8 cellular contexts compared by ENCODE assay signal in the genomic region with DNA sequence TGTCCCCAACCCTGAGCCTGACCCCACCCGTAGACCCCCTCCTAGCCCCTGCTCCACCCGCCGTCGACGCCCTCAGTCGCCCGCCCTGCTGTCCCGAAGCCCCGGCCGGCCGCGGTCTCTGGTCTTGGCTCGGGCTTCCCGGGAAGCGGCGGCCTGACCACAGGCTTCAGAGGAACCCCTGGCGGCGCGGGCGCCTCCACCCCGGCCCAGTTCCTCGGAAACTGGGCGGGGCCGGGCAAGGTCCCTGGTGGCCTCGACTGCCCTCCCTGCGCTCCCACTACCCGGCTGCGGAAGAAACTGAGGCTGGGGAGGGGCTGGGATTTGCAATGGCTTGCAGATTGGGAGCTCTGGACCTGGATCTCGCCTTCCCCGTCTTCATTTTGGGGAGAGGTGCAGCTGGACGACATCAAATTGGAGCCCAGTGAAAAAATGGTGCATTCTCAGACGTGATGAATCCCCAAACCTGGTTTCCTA. TPM values are rescaled to one million over a fixed set of nuclear protein-coding genes. Genes with fewer than 3 reads are reported as not detected.
DNase-seq lines count a peak whose midpoint lies in the region; ATAC-seq and TF ChIP-seq lines count a peak whose summit lies in the region.

No MANE protein-coding gene starts in this region.

- peaks cover 6% of the 10 kb centered on the region for H4K20me1 ChIP-seq in H9 (ENCODE audit: control insufficient read depth, insufficient read depth, insufficient read length)

- DNase-seq in H9 (peak; percentile 57), SJSA1 (ENCODE audit: low read depth in 1 of 2, low spot score in 2 of 2) (peak; percentile 75 to 76), chondrocyte (ENCODE audit: low spot score) (no peak), left colon (peak; percentile 73 to 78), NCI-H524 treated with DMSO at 0.1 percent for 48 hours (lab: John Stamatoyannopoulos, UW) (no peak), 8988T (no peak), NCI-H2171 treated with DMSO at 0.1 percent for 48 hours (lab: John Stamatoyannopoulos, UW) (no peak)
- peak; percentile 48 for DNase-seq in stimulated activated CD4-positive, alpha-beta T cell treated with anti-CD3 and anti-CD28 coated beads, Interleukin-4, amount 100 ng/mL, for 24 hours

- H3K9me3 ChIP-seq in H9 (ENCODE audit: control insufficient read depth, low read depth, low read length): no peaks in the 10 kb centered on the region
- no peaks in the 10 kb centered on the region for H3K9me3 ChIP-seq in SJSA1 (replicated peaks)

- no peak overlapping the region for H4K91ac ChIP-seq in H9 (ENCODE audit: insufficient read length, low read depth, low read length)

- H3K4me2 ChIP-seq in H9 (ENCODE audit: insufficient read depth, insufficient read length, low read length): peak overlapping the region; percentile 78

- no peak overlapping the region for H3K27ac ChIP-seq in H9 (ENCODE audit: insufficient read length, low read depth, low read length)
- H3K27ac ChIP-seq in SJSA1: peak overlapping the region; percentile 96

- H3K27me3 Mint-ChIP-seq in H9 (ENCODE audit: low read depth) (no peaks in the 10 kb centered on the region; the same call in 1 of the 2 replicates), chondrocyte (ENCODE audit: low read depth) (peaks cover 5% of the 10 kb centered on the region)

- no peaks in the 10 kb centered on the region for H3K9me3 Mint-ChIP-seq in H9
- no peaks in the 10 kb centered on the region for H3K9me3 Mint-ChIP-seq in chondrocyte (ENCODE audit: low read depth)

- H4K8ac ChIP-seq in H9 (replicated peaks; ENCODE audit: insufficient read length, low read depth, low read length): no peak overlapping the region

- peaks cover 10% of the 10 kb centered on the region; the same call in 1 of the 2 replicates for H3K79me2 ChIP-seq in H9 (ENCODE audit: insufficient read depth, low read length)

- ATAC-seq in left colon: peak; percentile 50

- H3K4ac ChIP-seq in H9 (ENCODE audit: low read depth, low read length): no peak overlapping the region

- H2AK5ac ChIP-seq in H9 (ENCODE audit: insufficient read length, low read length): no peak overlapping the region

- H3K14ac ChIP-seq in H9 (ENCODE audit: insufficient read depth, low read length): no peak overlapping the region

- WGBS in H9 (ENCODE audit: extremely low coverage, insufficient read length, low lambda C conversion rate): no CpG with 5 or more reads among the region's 32 CpGs

- no peak overlapping the region for H4K5ac ChIP-seq in H9 (ENCODE audit: insufficient read length, low read depth, low read length)

- H2BK120ac ChIP-seq in H9 (ENCODE audit: low read depth, low read length, poor library complexity, severe bottlenecking): no peak overlapping the region

- H2BK20ac ChIP-seq in H9 (ENCODE audit: low read depth, low read length, poor library complexity, severe bottlenecking): no peak overlapping the region

- no peak overlapping the region for H3K56ac ChIP-seq in H9 (ENCODE audit: insufficient read length, low read depth, low read length)

- H2BK5ac ChIP-seq in H9 (ENCODE audit: insufficient read length, low read length): no peak overlapping the region

- H3K79me1 ChIP-seq in H9 (ENCODE audit: insufficient read depth, low read depth, low read length, poor library complexity, severe bottlenecking): no peaks in the 10 kb centered on the region

- no peaks in the 10 kb centered on the region for H3K27me3 ChIP-seq in H9 (ENCODE audit: insufficient read depth, low read length)
- H3K27me3 ChIP-seq in SJSA1 (replicated peaks): no peaks in the 10 kb centered on the region

- intact Hi-C loops in left colon (cut with DNase I, micrococcal nuclease): loop anchor here (2.0 to 10.0 kb wide), 3 partner anchors 96 to 286 kb away; no protein-coding TSS in a partner anchor

- H2BK15ac ChIP-seq in H9 (ENCODE audit: low read depth, low read length): no peak overlapping the region

- no peak overlapping the region for H3K23ac ChIP-seq in H9 (ENCODE audit: insufficient read length, low read depth, low read length)

- no peak overlapping the region for H2AFZ ChIP-seq in H9 (ENCODE audit: low read length)

- H3T11ph ChIP-seq in H9 (ENCODE audit: low read length): no peak overlapping the region

- TF ChIP-seq CTCF in H9 (conservative IDR thresholded peaks at IDR 0.05): no peak
- no peak for TF ChIP-seq CTCF in chondrocyte (IDR thresholded peaks at IDR 0.05)

- H3K4me3 ChIP-seq in SJSA1: peak overlapping the region; percentile 80

- H3K18ac ChIP-seq in H9 (ENCODE audit: insufficient read length, low read depth, low read length): peak overlapping the region; percentile 66

- H3K36me3 Mint-ChIP-seq in H9 (ENCODE audit: insufficient read depth in 1 of 3, low read depth in 3 of 3) (peaks cover 5 to 13% (median 8%) of the 10 kb centered on the region in 3 experiments; a peak in 5 of 7 replicates), chondrocyte (ENCODE audit: low read depth) (no peaks in the 10 kb centered on the region)

- H2BK12ac ChIP-seq in H9 (ENCODE audit: insufficient read length, low read depth, low read length): no peak overlapping the region

- peak overlapping the region; percentile 45 for H3K9ac ChIP-seq in H9 (ENCODE audit: extremely low read depth, insufficient read length, low read length)

- peak overlapping the region; percentile 87 to 89 for H3K4me3 Mint-ChIP-seq in H9
- H3K4me3 Mint-ChIP-seq in chondrocyte (ENCODE audit: unreplicated experiment): peak overlapping the region; percentile 95

- peaks cover 44% of the 10 kb centered on the region for H3K36me3 ChIP-seq in SJSA1

- H3K27ac Mint-ChIP-seq in H9: peak overlapping the region; percentile 72 to 92 (median 81); a peak in 4 of 7 replicates
- peak overlapping the region; percentile 99 for H3K27ac Mint-ChIP-seq in chondrocyte (ENCODE audit: unreplicated experiment)

- peaks cover 30 to 31% of the 10 kb centered on the region in 2 experiments for H3K4me1 Mint-ChIP-seq in H9
- peaks cover 32% of the 10 kb centered on the region for H3K4me1 Mint-ChIP-seq in chondrocyte (ENCODE audit: low read depth)

- H3K4me1 ChIP-seq in H9 (ENCODE audit: insufficient read depth, low read length) (peaks cover 5% of the 10 kb centered on the region; the same call in 1 of the 2 replicates), SJSA1 (replicated peaks) (peaks cover 57% of the 10 kb centered on the region)

- peaks cover 9% of the 10 kb centered on the region for H3K23me2 ChIP-seq in H9 (ENCODE audit: insufficient read length, low read depth, low read length, poor library complexity, severe bottlenecking)

RNA-seq across cellular contexts. Expression of a gene that starts 0.7 kb away (rescaled TPM):
- total RNA-seq in H9 (2021) (11.0 and 11.5 TPM in 2 replicates), chondrocyte (2.7 to 4.6 TPM (median 3.6 TPM) in 3 replicates), left colon (1 to 10 TPM; 4.7 to 4.9 TPM)
- 8.1 and 9.0 TPM in 2 replicates for total RNA-seq in SJSA1 (2014; rRNA removed; shearing (Covaris generic))

RNA-seq across cellular contexts. Expression of a gene that starts 12.4 kb away (rescaled TPM):
- total RNA-seq in H9 (2021) (not detected in 2 replicates), chondrocyte (not detected in 3 replicates), left colon (not detected)
- total RNA-seq in SJSA1 (2014; rRNA removed; shearing (Covaris generic)): 0.31 TPM in 1 of 2 replicates, not detected in the other

RNA-seq across cellular contexts. Expression of a gene that starts 16.7 kb away (rescaled TPM):
- not detected in 2 replicates for total RNA-seq in H9 (2021)
- total RNA-seq in SJSA1 (2014; rRNA removed; shearing (Covaris generic)): not detected in 2 replicates
- total RNA-seq in chondrocyte: not detected in 3 replicates
- total RNA-seq in left colon: not detected

RNA-seq across cellular contexts. Expression of a gene that starts 19.6 kb away (rescaled TPM):
- total RNA-seq in H9 (2021) (not detected in 2 replicates), chondrocyte (not detected in 3 replicates), left colon (not detected)
- not detected in 2 replicates for total RNA-seq in SJSA1 (2014; rRNA removed; shearing (Covaris generic))

RNA-seq across cellular contexts. Expression of a gene that starts 24.4 kb away (rescaled TPM):
- not detected in 2 replicates for total RNA-seq in H9 (2021)
- not detected in 2 replicates for total RNA-seq in SJSA1 (2014; rRNA removed; shearing (Covaris generic))
- not detected in 3 replicates for total RNA-seq in chondrocyte
- total RNA-seq in left colon: not detected

Comparison
In these comparisons a context has a peak if more than half of its experiments do, and no peak if none do; other contexts are left out.
1. DNase-seq: peak in H9 (single experiment), SJSA1 (2 of 2), left colon (2 of 2) and stimulated activated CD4-positive, alpha-beta T cell treated with anti-CD3 and anti-CD28 coated beads, Interleukin-4, amount 100 ng/mL, for 24 hours (single experiment); none in chondrocyte (single experiment), NCI-H524 treated with DMSO at 0.1 percent for 48 hours (single experiment), 8988T (single experiment) and NCI-H2171 treated with DMSO at 0.1 percent for 48 hours (single experiment).